Comparison of ENCODE assay signal across 8 cellular contexts in genomic region chr16:11797166-11797956, GRCh38. TPM values are rescaled to one million over a fixed set of nuclear protein-coding genes. Genes with fewer than 3 reads are reported as not detected.
A peak's percentile ranks its signal among the peaks of the same experiment; 100 is the strongest.
DNase-seq lines count a peak whose midpoint lies in the region; ATAC-seq, FAIRE-seq and TF ChIP-seq lines count a peak whose summit lies in the region.

A gene with protein sequence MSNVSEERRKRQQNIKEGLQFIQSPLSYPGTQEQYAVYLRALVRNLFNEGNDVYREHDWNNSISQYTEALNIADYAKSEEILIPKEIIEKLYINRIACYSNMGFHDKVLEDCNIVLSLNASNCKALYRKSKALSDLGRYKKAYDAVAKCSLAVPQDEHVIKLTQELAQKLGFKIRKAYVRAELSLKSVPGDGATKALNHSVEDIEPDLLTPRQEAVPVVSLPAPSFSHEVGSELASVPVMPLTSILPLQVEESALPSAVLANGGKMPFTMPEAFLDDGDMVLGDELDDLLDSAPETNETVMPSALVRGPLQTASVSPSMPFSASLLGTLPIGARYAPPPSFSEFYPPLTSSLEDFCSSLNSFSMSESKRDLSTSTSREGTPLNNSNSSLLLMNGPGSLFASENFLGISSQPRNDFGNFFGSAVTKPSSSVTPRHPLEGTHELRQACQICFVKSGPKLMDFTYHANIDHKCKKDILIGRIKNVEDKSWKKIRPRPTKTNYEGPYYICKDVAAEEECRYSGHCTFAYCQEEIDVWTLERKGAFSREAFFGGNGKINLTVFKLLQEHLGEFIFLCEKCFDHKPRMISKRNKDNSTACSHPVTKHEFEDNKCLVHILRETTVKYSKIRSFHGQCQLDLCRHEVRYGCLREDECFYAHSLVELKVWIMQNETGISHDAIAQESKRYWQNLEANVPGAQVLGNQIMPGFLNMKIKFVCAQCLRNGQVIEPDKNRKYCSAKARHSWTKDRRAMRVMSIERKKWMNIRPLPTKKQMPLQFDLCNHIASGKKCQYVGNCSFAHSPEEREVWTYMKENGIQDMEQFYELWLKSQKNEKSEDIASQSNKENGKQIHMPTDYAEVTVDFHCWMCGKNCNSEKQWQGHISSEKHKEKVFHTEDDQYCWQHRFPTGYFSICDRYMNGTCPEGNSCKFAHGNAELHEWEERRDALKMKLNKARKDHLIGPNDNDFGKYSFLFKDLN (minus strand): TSS chr16:11797258. CDS start chr16:11782354, 14,904 bp downstream.

- peak; percentile 98 for ATAC-seq in stimulated activated naive CD8-positive, alpha-beta T cell treated with anti-CD3 and anti-CD28 coated beads, Interleukin-15, amount 100 ng/mL, for 72 hours

- peaks cover 6% of the 10 kb centered on the region for H3K36me3 ChIP-seq in ES-I3 (ENCODE audit: insufficient read depth, low read length)
- H3K36me3 ChIP-seq in Loucy (ENCODE audit: insufficient read depth, low read length), result no peaks in the 10 kb centered on the region

- peak; percentile 93 for DNase-seq in H54 (ENCODE audit: insufficient read length, low spot score)
- peak; percentile 89 for DNase-seq in activated effector memory CD4-positive, alpha-beta T cell treated with Interleukin-2 at 50 U/mL for 16 hours
- peak; percentile 96 for DNase-seq in fibroblast of the aortic adventitia (ENCODE audit: low read depth)
- DNase-seq in nephron progenitor cell, result peak; percentile 93
- DNase-seq in stimulated activated naive CD8-positive, alpha-beta T cell treated with anti-CD3 and anti-CD28 coated beads, Interleukin-15, amount 100 ng/mL, for 72 hours, result peak; percentile 96

- peaks cover 20% of the 10 kb centered on the region for H4K20me1 ChIP-seq in Loucy (ENCODE audit: insufficient read depth, low read length, poor library complexity, severe bottlenecking)

- H3K9ac ChIP-seq in ES-I3 (ENCODE audit: low read depth, low read length) (peak within 1 kb of the TSS; percentile 97), Loucy (ENCODE audit: low read depth, low read length, poor library complexity, severe bottlenecking) (peak within 1 kb of the TSS; percentile 98)

- H3K27me3 Mint-ChIP-seq in nephron progenitor cell (ENCODE audit: low read depth, poor library complexity), result no peaks in the 10 kb centered on the region
- no peaks in the 10 kb centered on the region for H3K27me3 Mint-ChIP-seq in stimulated activated naive CD8-positive, alpha-beta T cell treated with anti-CD3 and anti-CD28 coated beads, Interleukin-15, amount 100 ng/mL, for 72 hours

- peak within 1 kb of the TSS; percentile 89 for H3K4me3 ChIP-seq in Loucy (ENCODE audit: low read length, poor library complexity, severe bottlenecking)
- H3K4me3 ChIP-seq in fibroblast of the aortic adventitia (ENCODE audit: low read depth, low read length), result peak within 1 kb of the TSS; percentile 84

- FAIRE-seq in H54 (lab: Jason Lieb, UNC), result no peak

- peak within 1 kb of the TSS; percentile 90 for H2AFZ ChIP-seq in Loucy (ENCODE audit: low read length)

- peak within 1 kb of the TSS; percentile 94 for H3K4me3 Mint-ChIP-seq in nephron progenitor cell
- peak within 1 kb of the TSS; percentile 93 to 100 for H3K4me3 Mint-ChIP-seq in stimulated activated naive CD8-positive, alpha-beta T cell treated with anti-CD3 and anti-CD28 coated beads, Interleukin-15, amount 100 ng/mL, for 72 hours

- H3K4me1 ChIP-seq in ES-I3 (ENCODE audit: insufficient read depth, low read length) (peaks cover 16% of the 10 kb centered on the region; the same call in 1 of the 2 replicates), Loucy (ENCODE audit: insufficient read depth, low read length, poor library complexity, severe bottlenecking) (peaks cover 26% of the 10 kb centered on the region)

- H3K4me1 Mint-ChIP-seq in nephron progenitor cell, result peaks cover 69% of the 10 kb centered on the region
- peaks cover 79% of the 10 kb centered on the region for H3K4me1 Mint-ChIP-seq in stimulated activated naive CD8-positive, alpha-beta T cell treated with anti-CD3 and anti-CD28 coated beads, Interleukin-15, amount 100 ng/mL, for 72 hours

- no peaks in the 10 kb centered on the region for H3K27me3 ChIP-seq in Loucy (ENCODE audit: insufficient read depth, low read length, poor library complexity, severe bottlenecking)

- no peaks in the 10 kb centered on the region for H3K9me2 ChIP-seq in Loucy (replicated peaks; ENCODE audit: low read depth, low read length)

- H3K79me2 ChIP-seq in Loucy (ENCODE audit: insufficient read depth, low read length), result peaks cover 44% of the 10 kb centered on the region

- H3K9me3 ChIP-seq in ES-I3 (ENCODE audit: control insufficient read depth, insufficient read depth, low read length) (no peaks in the 10 kb centered on the region), Loucy (ENCODE audit: insufficient read depth, low read depth, low read length) (no peaks in the 10 kb centered on the region)

- TF ChIP-seq CTCF in Loucy (conservative IDR thresholded peaks at IDR 0.05; ENCODE audit: low read length), result peak; percentile 22; the same call in 1 of the 2 replicates
- TF ChIP-seq CTCF in fibroblast of the aortic adventitia (IDR thresholded peaks at IDR 0.05; ENCODE audit: insufficient read depth, low read length), result peak; percentile 29
- peak; percentile 56 for TF ChIP-seq CTCF in nephron progenitor cell (IDR thresholded peaks at IDR 0.05)

- no peaks in the 10 kb centered on the region for H3F3A ChIP-seq in Loucy (ENCODE audit: low read depth)

- H3K4me2 ChIP-seq in Loucy (ENCODE audit: low read depth, low read length, poor library complexity, severe bottlenecking), result peak within 1 kb of the TSS; percentile 86

- H3K9me3 Mint-ChIP-seq in nephron progenitor cell, result no peaks in the 10 kb centered on the region
- H3K9me3 Mint-ChIP-seq in stimulated activated naive CD8-positive, alpha-beta T cell treated with anti-CD3 and anti-CD28 coated beads, Interleukin-15, amount 100 ng/mL, for 72 hours, result no peaks in the 10 kb centered on the region

- peak; percentile 90 for TF ChIP-seq POLR2A in H54 (IDR thresholded peaks at IDR 0.05; ENCODE audit: low read depth, low read length)
- peak; percentile 96 for TF ChIP-seq POLR2A in Raji (IDR thresholded peaks at IDR 0.05; ENCODE audit: insufficient read depth, low read depth, low read length)

- H3K36me3 Mint-ChIP-seq in nephron progenitor cell (ENCODE audit: low read depth), result peaks cover 14% of the 10 kb centered on the region

- peak within 1 kb of the TSS; percentile 100 for H3K27ac Mint-ChIP-seq in nephron progenitor cell
- peak within 1 kb of the TSS; percentile 98 to 99 for H3K27ac Mint-ChIP-seq in stimulated activated naive CD8-positive, alpha-beta T cell treated with anti-CD3 and anti-CD28 coated beads, Interleukin-15, amount 100 ng/mL, for 72 hours

RNA-seq across cellular contexts. Expression of the gene that starts here (rescaled TPM):
- 31.9 and 106 TPM in 2 replicates for total RNA-seq in fibroblast of the aortic adventitia (ENCODE audit: low replicate concordance)

Comparison
In these comparisons a context has a peak if more than half of its experiments do, and no peak if none do; other contexts are left out.
1. Peak in every context shown above with its lines: DNase-seq, ATAC-seq and H3K4me3 ChIP-seq.